In the genomic region with DNA sequence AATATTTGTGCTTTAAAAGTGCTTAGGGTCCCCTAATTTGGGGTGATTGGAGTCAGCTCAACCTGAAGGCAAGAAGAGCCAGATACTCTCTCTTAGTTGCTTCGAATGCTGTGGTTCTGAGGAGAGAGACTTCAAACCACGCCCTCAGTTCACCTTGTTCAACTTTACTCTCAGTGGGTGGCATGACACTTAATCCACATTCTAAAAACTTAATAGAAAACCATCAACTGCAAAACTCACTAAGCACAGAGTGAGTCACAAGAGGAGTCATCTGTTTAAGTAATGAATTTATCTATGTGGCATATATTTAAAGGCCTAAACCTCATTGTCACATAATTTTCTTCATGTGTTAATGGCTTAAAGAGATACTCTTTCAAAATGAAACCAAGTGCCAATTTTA, we compare ENCODE assay signal across 13 cellular contexts.
DNase-seq lines count a peak whose midpoint lies in the region; ATAC-seq and TF ChIP-seq lines count a peak whose summit lies in the region.
"Had no signal": no experiment of that assay in that cellular context is flagged by ENCODE, and none has a peak within 500 bp of the region (broad histone marks: within the 10 kb centered on the region; RNA-seq: fewer than 3 reads in every experiment).

No MANE protein-coding gene starts in this region.

- H3K4me3 ChIP-seq in epithelial cell of esophagus (ENCODE audit: low read length): no peak overlapping the region
- H3K4me3 ChIP-seq: esophagus squamous epithelium, tibial nerve had no signal

- ATAC-seq in omental fat pad (ENCODE audit: low FRiP score) (peak; percentile 65), HG03025 (IDR thresholded peaks at IDR 0.05; ENCODE audit: low FRiP score, unreplicated experiment) (no peak)

- no peak for TF ChIP-seq CTCF in epithelial cell of esophagus (IDR thresholded peaks at IDR 0.05; ENCODE audit: insufficient read depth, low read depth, low read length, missing control alignments)
- TF ChIP-seq CTCF in omental fat pad (IDR thresholded peaks at IDR 0.05): no peak

- DNase-seq in EL: peak; percentile 61
- peak; percentile 73 for DNase-seq in M059J (ENCODE audit: low read depth)
- peak; percentile 54 for DNase-seq in epithelial cell of esophagus (ENCODE audit: low read depth)
- no peak for DNase-seq in omental fat pad (ENCODE audit: low spot score)
- no peak for DNase-seq in NCI-H1694 (lab: John Stamatoyannopoulos, UW)
- DNase-seq in HT-29 (ENCODE audit: low spot score): no peak
- DNase-seq: activated B cell treated with CpG ODN at 0.5 μM for 24 hours, dorsolateral prefrontal cortex, esophagus squamous epithelium, NCI-H1092 treated with DMSO at 0.1 percent for 48 hours, NCI-H748 treated with DMSO at 0.1 percent for 48 hours had no signal

Comparison
In these comparisons a context has a peak if more than half of its experiments do, and no peak if none do; other contexts are left out.
1. DNase-seq: peak in EL (single experiment), M059J (single experiment) and epithelial cell of esophagus (single experiment); none in omental fat pad (single experiment), NCI-H1694 (single experiment) and HT-29 (single experiment).